In genomic region chr20:58457083-58457680, GRCh38 we compare ENCODE assay signal across 16 cellular contexts. TPM values are rescaled to one million over a fixed set of nuclear protein-coding genes. Genes with fewer than 3 reads are reported as not detected.
DNase-seq lines count a peak whose midpoint lies in the region; ATAC-seq and TF ChIP-seq lines count a peak whose summit lies in the region.
"Had no signal": no experiment of that assay in that cellular context is flagged by ENCODE, and none has a peak within 500 bp of the region (broad histone marks: within the 10 kb centered on the region; RNA-seq: fewer than 3 reads in every experiment).

No MANE protein-coding gene starts in this region.

- peaks cover 4% of the 10 kb centered on the region for H3K4me1 ChIP-seq in smooth muscle cell (ENCODE audit: low read depth)
- H3K4me1 ChIP-seq: gastroesophageal sphincter, left lung, vagina had no signal

- H3K27ac ChIP-seq in smooth muscle cell (ENCODE audit: low read depth) = peak overlapping the region; percentile 86
- H3K27ac ChIP-seq: gastroesophageal sphincter, left lung, neutrophil, vagina had no signal

- H3K79me2 ChIP-seq in smooth muscle cell (ENCODE audit: low read depth) = no peaks in the 10 kb centered on the region

- TF ChIP-seq CTCF in epithelial cell of esophagus (IDR thresholded peaks at IDR 0.05; ENCODE audit: insufficient read depth, low read depth, low read length, missing control alignments) (no peak), smooth muscle cell (IDR thresholded peaks at IDR 0.05; ENCODE audit: borderline replicate concordance, insufficient read depth, poor library complexity, severe bottlenecking) (no peak)

- peaks cover 6% of the 10 kb centered on the region for H3K9me3 Mint-ChIP-seq in activated naive CD4-positive, alpha-beta T cell treated with anti-CD3 and anti-CD28 coated beads for 36 hours
- H3K9me3 Mint-ChIP-seq: T-helper 1 cell treated with Interleukin-12 subunit alpha and Interleukin-12 subunit beta and Interleukin-4 antibody, amounts not matched to agents 30 μg/mL and 1 μg/mL, for 36 hours had no signal

- H3K4me3 ChIP-seq in epithelial cell of esophagus (ENCODE audit: low read length) (no peak overlapping the region), smooth muscle cell (no peak overlapping the region)
- H3K4me3 ChIP-seq: gastroesophageal sphincter, left lung, vagina had no signal

- H3K27me3 ChIP-seq in smooth muscle cell (ENCODE audit: low read depth) = no peaks in the 10 kb centered on the region
- H3K27me3 ChIP-seq: gastroesophageal sphincter, left lung, neutrophil, vagina had no signal

- peaks cover 16% of the 10 kb centered on the region for H3F3A ChIP-seq in smooth muscle cell (ENCODE audit: low read depth)

- peak overlapping the region; percentile 53 for H3K27ac Mint-ChIP-seq in activated naive CD4-positive, alpha-beta T cell treated with anti-CD3 and anti-CD28 coated beads for 36 hours
- H3K27ac Mint-ChIP-seq: activated CD4-positive, alpha-beta memory T cell treated with anti-CD3 and anti-CD28 coated beads, Interleukin-2, amount 10 ng/mL, durations not matched to agents 7 days and 5 days; T-helper 1 cell treated with Interleukin-12 subunit alpha and Interleukin-12 subunit beta and Interleukin-4 antibody, amounts not matched to agents 30 μg/mL and 1 μg/mL, for 36 hours had no signal

- peak overlapping the region; percentile 65 for H3K9ac ChIP-seq in smooth muscle cell (ENCODE audit: low read depth)

- no peaks in the 10 kb centered on the region for H3K27me3 Mint-ChIP-seq in activated naive CD4-positive, alpha-beta T cell treated with anti-CD3 and anti-CD28 coated beads for 36 hours (ENCODE audit: low read depth)
- H3K27me3 Mint-ChIP-seq: activated CD4-positive, alpha-beta memory T cell treated with anti-CD3 and anti-CD28 coated beads, Interleukin-2, amount 10 ng/mL, durations not matched to agents 7 days and 5 days had no signal

- no peak overlapping the region for H2AFZ ChIP-seq in smooth muscle cell (ENCODE audit: low read depth)

- no peak for DNase-seq in activated naive CD4-positive, alpha-beta T cell treated with anti-CD3 and anti-CD28 coated beads for 36 hours
- no peak for DNase-seq in activated naive CD4-positive, alpha-beta T cell treated with anti-CD3 and anti-CD28 coated beads, Interleukin-2, amount 50 U/mL, for 16 hours
- DNase-seq in NCI-H2171 (lab: John Stamatoyannopoulos, UW) (peak; percentile 82), epithelial cell of esophagus (ENCODE audit: low read depth) (peak; percentile 90), smooth muscle cell (lab: John Stamatoyannopoulos, UW; ENCODE audit: unreplicated experiment) (no peak), cerebellar cortex (ENCODE audit: low spot score) (no peak)
- DNase-seq in stimulated activated CD4-positive, alpha-beta T cell treated with anti-CD3 and anti-CD28 coated beads, Interleukin-15, amount 100 ng/mL, for 24 hours = no peak
- DNase-seq: activated CD4-positive, alpha-beta memory T cell treated with anti-CD3 and anti-CD28 coated beads, Interleukin-2, amount 10 ng/mL, durations not matched to agents 7 days and 5 days; dermis blood vessel endothelial cell; left lung had no signal

- CTCF ChIA-PET in activated naive CD4-positive, alpha-beta T cell treated with anti-CD3 and anti-CD28 coated beads for 36 hours (lab: Charles Lee) = no interaction called here

- no peak overlapping the region for H3K4me2 ChIP-seq in smooth muscle cell

- intact Hi-C loops in activated naive CD4-positive, alpha-beta T cell treated with anti-CD3 and anti-CD28 coated beads for 36 hours (cut with micrococcal nuclease) = no loop called here

- peaks cover 4% of the 10 kb centered on the region for H4K20me1 ChIP-seq in smooth muscle cell (ENCODE audit: low read depth)

- H3K36me3 ChIP-seq in smooth muscle cell (ENCODE audit: low read depth) = no peaks in the 10 kb centered on the region
- H3K36me3 ChIP-seq: left lung, neutrophil, vagina had no signal

- no peaks in the 10 kb centered on the region for H3K9me3 ChIP-seq in smooth muscle cell (replicated peaks; ENCODE audit: low read depth)
- H3K9me3 ChIP-seq: neutrophil, vagina had no signal

- no peak for ATAC-seq in HG03378 (IDR thresholded peaks at IDR 0.05; ENCODE audit: unreplicated experiment)
- ATAC-seq: activated naive CD4-positive, alpha-beta T cell treated with anti-CD3 and anti-CD28 coated beads, Interleukin-2, amount 50 U/mL, for 72 hours; gastroesophageal sphincter; left lung had no signal

- 34% methylated on average over 14 of the region's 14 CpGs for WGBS in smooth muscle cell (ENCODE audit: low lambda C conversion rate)

- no peak overlapping the region for H3K4me3 Mint-ChIP-seq in activated naive CD4-positive, alpha-beta T cell treated with anti-CD3 and anti-CD28 coated beads for 36 hours
- H3K4me3 Mint-ChIP-seq: activated CD4-positive, alpha-beta memory T cell treated with anti-CD3 and anti-CD28 coated beads, Interleukin-2, amount 10 ng/mL, durations not matched to agents 7 days and 5 days; T-helper 1 cell treated with Interleukin-12 subunit alpha and Interleukin-12 subunit beta and Interleukin-4 antibody, amounts not matched to agents 30 μg/mL and 1 μg/mL, for 36 hours had no signal

- H3K36me3 Mint-ChIP-seq in activated naive CD4-positive, alpha-beta T cell treated with anti-CD3 and anti-CD28 coated beads for 36 hours (ENCODE audit: low read depth) = peaks cover 13% of the 10 kb centered on the region

- H3K4me1 Mint-ChIP-seq in activated naive CD4-positive, alpha-beta T cell treated with anti-CD3 and anti-CD28 coated beads for 36 hours (ENCODE audit: low read depth) = no peaks in the 10 kb centered on the region
- H3K4me1 Mint-ChIP-seq: activated CD4-positive, alpha-beta memory T cell treated with anti-CD3 and anti-CD28 coated beads, Interleukin-2, amount 10 ng/mL, durations not matched to agents 7 days and 5 days had no signal

RNA-seq across cellular contexts. Expression of gene APCDD1L, which starts 58.0 kb away (rescaled TPM):
- not detected for total RNA-seq in activated naive CD4-positive, alpha-beta T cell treated with anti-CD3 and anti-CD28 coated beads for 36 hours
- total RNA-seq in smooth muscle cell = 8.1 and 9.4 TPM in 2 replicates
- polyA plus RNA-seq in smooth muscle cell = 18.3 and 20.6 TPM in 2 replicates
- total RNA-seq: activated CD4-positive, alpha-beta memory T cell treated with anti-CD3 and anti-CD28 coated beads, Interleukin-2, amount 10 ng/mL, durations not matched to agents 7 days and 5 days; activated naive CD4-positive, alpha-beta T cell treated with anti-CD3 and anti-CD28 coated beads, Interleukin-2, amount 50 U/mL, for 72 hours had no signal

Comparison
In these comparisons a context has a peak if more than half of its experiments do, and no peak if none do; other contexts are left out.
1. DNase-seq: peak in NCI-H2171 (single experiment) and epithelial cell of esophagus (single experiment); none in activated naive CD4-positive, alpha-beta T cell treated with anti-CD3 and anti-CD28 coated beads for 36 hours (single experiment), activated naive CD4-positive, alpha-beta T cell treated with anti-CD3 and anti-CD28 coated beads, Interleukin-2, amount 50 U/mL, for 16 hours (single experiment), smooth muscle cell (single experiment), cerebellar cortex (single experiment) and stimulated activated CD4-positive, alpha-beta T cell treated with anti-CD3 and anti-CD28 coated beads, Interleukin-15, amount 100 ng/mL, for 24 hours (single experiment).